23 cellular contexts compared by ENCODE assay signal in genomic region chr12:112841891-112842290, GRCh38. TPM values are rescaled to one million over a fixed set of nuclear protein-coding genes. Genes with fewer than 3 reads are reported as not detected.
DNase-seq lines count a peak whose midpoint lies in the region; TF ChIP-seq lines count a peak whose summit lies in the region.
"Had no signal": no experiment of that assay in that cellular context is flagged by ENCODE, and none has a peak within 500 bp of the region (broad histone marks: within the 10 kb centered on the region; RNA-seq: fewer than 3 reads in every experiment).

No MANE protein-coding gene starts in this region.

- H3K4me3 ChIP-seq in AG10803 (ENCODE audit: low read length): no peak overlapping the region
- H3K4me3 ChIP-seq: right atrium auricular region, tibial nerve had no signal

- in situ Hi-C loops in G401 (cut with HindIII; ENCODE audit: low sequenced_read_pairs): no loop called here

- no peak for TF ChIP-seq CTCF in AG10803 (conservative IDR thresholded peaks at IDR 0.05; ENCODE audit: low read length)

- DNase-seq in AG10803 (ENCODE audit: low read depth) (peak; percentile 6), dermis microvascular lymphatic vessel endothelial cell (ENCODE audit: low read depth in 2 of 2) (peak; percentile 44 to 62), kidney glomerular epithelial cell (lab: John Stamatoyannopoulos, UW) (peak; percentile 77), nucleus accumbens (lab: John Stamatoyannopoulos, UW) (no peak), NOMO-1 treated with DMSO at 0.1 percent for 48 hours (lab: John Stamatoyannopoulos, UW; ENCODE audit: unreplicated experiment) (no peak), G401 (ENCODE audit: low spot score) (no peak)
- DNase-seq in stimulated activated CD4-positive, alpha-beta T cell treated with anti-CD3 and anti-CD28 coated beads, Interleukin-12 subunit alpha, Interleukin-12 subunit beta, amount 100 ng/mL, for 4 hours: no peak
- DNase-seq: activated CD4-positive, CD25-positive, alpha-beta regulatory T cell treated with anti-CD3 and anti-CD28 coated beads, Interleukin-2, amount 50 U/mL, for 72 hours; CD8-positive, alpha-beta T cell; cerebellar nuclear complex; effector memory CD8-positive, alpha-beta T cell; KG1; left colon; NCI-H2081; NCI-H510A treated with DMSO at 0.1 percent for 48 hours; SIG-M5; stimulated activated naive B cell treated with anti-CD40 and anti-IgM and Interleukin-4, amounts not matched to agents 10 μg/mL and 1 μg/mL and 100 μg/mL, for 72 hours; T1000 had no signal

TF ChIP-seq in PFSK-1, 5 proteins besides CTCF, POLR2A, EP300 and RAD21:
- TF ChIP-seq POLR2AphosphoS5 (IDR thresholded peaks at IDR 0.05; ENCODE audit: low read depth, low read length): no peak
- peak; percentile 56; the same call in 1 of the 2 replicates for TF ChIP-seq SIN3A (IDR thresholded peaks at IDR 0.05; ENCODE audit: borderline replicate concordance, insufficient read depth, low read length)
- no peak for TF ChIP-seq REST (IDR thresholded peaks at IDR 0.05; ENCODE audit: insufficient read depth in 1 of 2, low read depth in 2 of 2, low read length in 2 of 2)
- no peak for TF ChIP-seq FOXP2 (optimal IDR thresholded peaks at IDR 0.05; ENCODE audit: borderline replicate concordance, extremely low read depth, extremely low read length, insufficient read depth)

RNA-seq across cellular contexts. Expression of gene RPH3A, which starts 50.3 kb away (rescaled TPM):
- polyA plus RNA-seq in PFSK-1 (2012; ENCODE audit: insufficient read length, low read depth): not detected
- total RNA-seq in dermis microvascular lymphatic vessel endothelial cell: not detected in 2 replicates
- not detected in 2 replicates for total RNA-seq in G401 (2014; rRNA removed; shearing (Covaris generic))
- total RNA-seq: activated T-helper 2 cell treated with anti-CD3 and anti-CD28 coated beads, Interferon-gamma antibody, Interleukin-2, Interleukin-4, amounts not matched to agents 10 μg/mL and 5 μg/mL and 100 μg/mL, durations not matched to agents 14 hours and 24 hours and 36 hours; CD8-positive, alpha-beta T cell; fibroblast of villous mesenchyme; right atrium auricular region; tibial nerve had no signal

Comparison
In these comparisons a context has a peak if more than half of its experiments do, and no peak if none do; other contexts are left out.
1. DNase-seq: peak in AG10803 (single experiment), dermis microvascular lymphatic vessel endothelial cell (2 of 2) and kidney glomerular epithelial cell (single experiment); none in nucleus accumbens (0 of 56), NOMO-1 treated with DMSO at 0.1 percent for 48 hours (single experiment), G401 (single experiment) and stimulated activated CD4-positive, alpha-beta T cell treated with anti-CD3 and anti-CD28 coated beads, Interleukin-12 subunit alpha, Interleukin-12 subunit beta, amount 100 ng/mL, for 4 hours (single experiment).